In the genomic region with DNA sequence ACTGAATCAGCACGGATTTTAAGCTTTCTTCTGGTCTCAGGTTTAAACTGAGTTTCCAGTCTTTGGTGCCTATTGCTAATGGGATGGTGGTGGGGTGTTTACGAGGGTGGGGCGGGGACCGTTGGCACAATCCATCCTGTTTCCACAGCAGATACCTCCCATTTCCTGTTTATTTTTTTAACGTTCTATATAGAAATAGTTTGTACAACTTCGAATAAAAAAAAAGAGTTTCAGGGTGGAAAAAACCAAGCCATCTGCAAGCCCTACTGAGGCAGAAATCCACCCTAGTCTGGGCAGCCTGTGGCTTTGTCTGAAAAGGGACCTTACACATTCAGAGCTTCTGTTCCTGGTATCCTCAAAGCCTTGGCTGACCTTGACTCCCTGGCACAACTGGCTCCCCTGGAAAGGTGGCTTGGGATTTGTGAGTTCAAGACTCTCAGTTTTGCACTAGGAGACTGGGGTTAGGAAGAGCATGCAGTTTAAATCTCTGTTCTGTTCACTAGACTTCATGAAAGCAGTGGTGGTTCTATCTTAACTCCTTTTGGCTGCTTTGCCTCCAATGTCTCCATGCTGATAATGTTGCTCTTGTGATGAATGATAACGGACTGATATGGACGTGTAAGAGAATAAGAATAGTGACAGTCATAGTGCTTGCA, we compare ENCODE assay signal across 17 cellular contexts. TPM values are rescaled to one million over a fixed set of nuclear protein-coding genes. Genes with fewer than 3 reads are reported as not detected.
DNase-seq lines count a peak whose midpoint lies in the region; ATAC-seq lines count a peak whose summit lies in the region.
"Had no signal": no experiment of that assay in that cellular context is flagged by ENCODE, and none has a peak within 500 bp of the region (broad histone marks: within the 10 kb centered on the region; RNA-seq: fewer than 3 reads in every experiment).

No MANE protein-coding gene starts in this region.

- H3K27ac Mint-ChIP-seq in activated naive CD4-positive, alpha-beta T cell treated with anti-CD3 and anti-CD28 coated beads, Interleukin-2, amount 50 U/mL, for 24 hours = peak overlapping the region; percentile 51
- peak overlapping the region; percentile 62 for H3K27ac Mint-ChIP-seq in activated naive CD8-positive, alpha-beta T cell treated with anti-CD3 and anti-CD28 coated beads for 36 hours
- peak overlapping the region in 1 of 2 donors; percentile 6 for H3K27ac Mint-ChIP-seq in stimulated activated naive CD8-positive, alpha-beta T cell treated with anti-CD3 and anti-CD28 coated beads, Interleukin-15, amount 100 ng/mL, for 72 hours

- no peaks in the 10 kb centered on the region for H3K9me3 Mint-ChIP-seq in activated naive CD4-positive, alpha-beta T cell treated with anti-CD3 and anti-CD28 coated beads, Interleukin-2, amount 50 U/mL, for 24 hours
- no peaks in the 10 kb centered on the region for H3K9me3 Mint-ChIP-seq in activated naive CD8-positive, alpha-beta T cell treated with anti-CD3 and anti-CD28 coated beads for 36 hours
- H3K9me3 Mint-ChIP-seq in stimulated activated naive CD8-positive, alpha-beta T cell treated with anti-CD3 and anti-CD28 coated beads, Interleukin-15, amount 100 ng/mL, for 72 hours = peaks cover 0 to 4% of the 10 kb centered on the region in 2 donors

- H3K27me3 ChIP-seq in SJSA1 (replicated peaks) = no peaks in the 10 kb centered on the region
- no peaks in the 10 kb centered on the region for H3K27me3 ChIP-seq in H7 (ENCODE audit: control insufficient read depth, insufficient read depth, low read length)

- no peak for DNase-seq in activated naive CD4-positive, alpha-beta T cell treated with Interleukin-2 at 50 U/mL for 16 hours
- DNase-seq in SJSA1 (ENCODE audit: low read depth in 1 of 2, low spot score in 2 of 2) (no peak), H7 (no peak), NCI-H1092 (lab: John Stamatoyannopoulos, UW) (no peak), NCI-H2171 (lab: John Stamatoyannopoulos, UW) (no peak)
- DNase-seq in activated naive CD8-positive, alpha-beta T cell treated with anti-CD3 and anti-CD28 coated beads for 36 hours = no peak
- DNase-seq in stimulated activated naive CD8-positive, alpha-beta T cell treated with anti-CD3 and anti-CD28 coated beads, Interleukin-15, amount 100 ng/mL, for 72 hours = no peak
- DNase-seq: dorsolateral prefrontal cortex; GM23248; left ventricle myocardium inferior; NCI-H1105; NCI-H82; stimulated activated CD4-positive, alpha-beta T cell treated with anti-CD3 and anti-CD28 coated beads, Interleukin-2, amount 100 ng/mL, for 24 hours; WERI-Rb-1 had no signal

- H3K4me3 ChIP-seq in SJSA1 (no peak overlapping the region), H7 (ENCODE audit: insufficient read depth, low read depth, low read length) (no peak overlapping the region)
- H3K4me3 ChIP-seq: dorsolateral prefrontal cortex, GM23248, left ventricle myocardium inferior had no signal

- no peaks in the 10 kb centered on the region for H3K9me3 ChIP-seq in SJSA1 (replicated peaks)
- H3K9me3 ChIP-seq: left ventricle myocardium inferior had no signal

- H3K4me1 Mint-ChIP-seq in activated naive CD4-positive, alpha-beta T cell treated with anti-CD3 and anti-CD28 coated beads, Interleukin-2, amount 50 U/mL, for 24 hours = peaks cover 73% of the 10 kb centered on the region
- H3K4me1 Mint-ChIP-seq in activated naive CD8-positive, alpha-beta T cell treated with anti-CD3 and anti-CD28 coated beads for 36 hours = peaks cover 51% of the 10 kb centered on the region
- peaks cover 60% of the 10 kb centered on the region for H3K4me1 Mint-ChIP-seq in stimulated activated naive CD8-positive, alpha-beta T cell treated with anti-CD3 and anti-CD28 coated beads, Interleukin-15, amount 100 ng/mL, for 72 hours

- no peaks in the 10 kb centered on the region for H3K36me3 ChIP-seq in SJSA1
- no peaks in the 10 kb centered on the region for H3K36me3 ChIP-seq in H7 (replicated peaks; ENCODE audit: control insufficient read depth, insufficient read depth, low read length)
- H3K36me3 ChIP-seq: left ventricle myocardium inferior, WERI-Rb-1 had no signal

- no peaks in the 10 kb centered on the region for H3K27me3 Mint-ChIP-seq in activated naive CD4-positive, alpha-beta T cell treated with anti-CD3 and anti-CD28 coated beads, Interleukin-2, amount 50 U/mL, for 24 hours
- no peaks in the 10 kb centered on the region for H3K27me3 Mint-ChIP-seq in activated naive CD8-positive, alpha-beta T cell treated with anti-CD3 and anti-CD28 coated beads for 36 hours
- H3K27me3 Mint-ChIP-seq in stimulated activated naive CD8-positive, alpha-beta T cell treated with anti-CD3 and anti-CD28 coated beads, Interleukin-15, amount 100 ng/mL, for 72 hours = no peaks in the 10 kb centered on the region

- peak overlapping the region; percentile 9; the same call in 1 of the 2 replicates for H3K27ac ChIP-seq in SJSA1
- H3K27ac ChIP-seq: dorsolateral prefrontal cortex, GM23248, left ventricle myocardium inferior, parathyroid adenoma, WERI-Rb-1 had no signal

- H3K4me1 ChIP-seq in SJSA1 (replicated peaks) = peaks cover 29% of the 10 kb centered on the region
- H3K4me1 ChIP-seq: parathyroid adenoma had no signal

- H3K36me3 Mint-ChIP-seq in activated naive CD4-positive, alpha-beta T cell treated with anti-CD3 and anti-CD28 coated beads, Interleukin-2, amount 50 U/mL, for 24 hours = peaks cover 1% of the 10 kb centered on the region
- peaks cover 2% of the 10 kb centered on the region for H3K36me3 Mint-ChIP-seq in activated naive CD8-positive, alpha-beta T cell treated with anti-CD3 and anti-CD28 coated beads for 36 hours

- no peak overlapping the region for H3K4me3 Mint-ChIP-seq in activated naive CD4-positive, alpha-beta T cell treated with anti-CD3 and anti-CD28 coated beads, Interleukin-2, amount 50 U/mL, for 24 hours
- H3K4me3 Mint-ChIP-seq in activated naive CD8-positive, alpha-beta T cell treated with anti-CD3 and anti-CD28 coated beads for 36 hours = no peak overlapping the region
- peak overlapping the region; percentile 7 to 13 for H3K4me3 Mint-ChIP-seq in stimulated activated naive CD8-positive, alpha-beta T cell treated with anti-CD3 and anti-CD28 coated beads, Interleukin-15, amount 100 ng/mL, for 72 hours

- no peak for ATAC-seq in stimulated activated naive CD8-positive, alpha-beta T cell treated with anti-CD3 and anti-CD28 coated beads, Interleukin-15, amount 100 ng/mL, for 72 hours
- ATAC-seq: esophagus mucosa had no signal

RNA-seq across cellular contexts. Expression of a gene that starts 46.7 kb away (rescaled TPM):
- total RNA-seq in SJSA1 (2014; rRNA removed; shearing (Covaris generic)) = 2.2 and 2.3 TPM in 2 replicates
- total RNA-seq in activated naive CD8-positive, alpha-beta T cell treated with anti-CD3 and anti-CD28 coated beads for 36 hours = under 1 TPM; 0.24 to 0.31 TPM
- 32.7 and 36.9 TPM in 2 replicates for total RNA-seq in H7 (2014; rRNA removed; shearing (Covaris generic))
- total RNA-seq: GM23248 had no signal

Comparison
In these comparisons a context has a peak if more than half of its experiments do, and no peak if none do; other contexts are left out.
1. H3K4me3 Mint-ChIP-seq: peak in stimulated activated naive CD8-positive, alpha-beta T cell treated with anti-CD3 and anti-CD28 coated beads, Interleukin-15, amount 100 ng/mL, for 72 hours (2 of 2); none in activated naive CD4-positive, alpha-beta T cell treated with anti-CD3 and anti-CD28 coated beads, Interleukin-2, amount 50 U/mL, for 24 hours (single experiment) and activated naive CD8-positive, alpha-beta T cell treated with anti-CD3 and anti-CD28 coated beads for 36 hours (single experiment).
2. RNA of a gene that starts 46.7 kb away (total RNA-seq): 32.7 to 36.9 TPM in H7; 2.2 to 2.3 TPM in SJSA1 and 0.24 to 0.31 TPM in activated naive CD8-positive, alpha-beta T cell treated with anti-CD3 and anti-CD28 coated beads for 36 hours; every median in the first group is over 10 times any median in the second.